ENCODE assay signal across 21 cellular contexts in genomic region chr4:114561590-114561989, GRCh38. TPM values are rescaled to one million over a fixed set of nuclear protein-coding genes. Genes with fewer than 3 reads are reported as not detected.
"Had no signal": no experiment of that assay in that cellular context is flagged by ENCODE, and none has a peak within 500 bp of the region (broad histone marks: within the 10 kb centered on the region; RNA-seq: fewer than 3 reads in every experiment).

No MANE protein-coding gene starts in this region.

- H3K36me3 Mint-ChIP-seq: activated naive CD8-positive, alpha-beta T cell treated with anti-CD3 and anti-CD28 coated beads for 36 hours; naive thymus-derived CD4-positive, alpha-beta T cell had no signal

- H3K36me3 ChIP-seq: brain microvascular endothelial cell, lower lobe of right lung, neutrophil, right atrium auricular region had no signal

- H3K4me3 Mint-ChIP-seq: activated CD8-positive, alpha-beta T cell treated with anti-CD3 and anti-CD28 coated beads for 36 hours; activated naive CD8-positive, alpha-beta T cell treated with anti-CD3 and anti-CD28 coated beads for 36 hours; activated T-cell treated with anti-CD3 and anti-CD28 coated beads, Interleukin-2, amount 50 U/mL, for 72 hours; effector memory CD8-positive, alpha-beta T cell; naive thymus-derived CD4-positive, alpha-beta T cell; stimulated activated naive CD8-positive, alpha-beta T cell treated with anti-CD3 and anti-CD28 coated beads, Interleukin-15, Interleukin-2, amounts not matched to agents 100 ng/mL and 50 ng/mL, for 24 hours had no signal

- DNase-seq: activated CD4-positive, alpha-beta T cell treated with anti-CD3 and anti-CD28 coated beads for 48 hours; activated CD8-positive, alpha-beta T cell treated with anti-CD3 and anti-CD28 coated beads for 36 hours; activated gamma-delta T cell; activated naive CD8-positive, alpha-beta T cell treated with anti-CD3 and anti-CD28 coated beads for 36 hours; activated T-cell treated with anti-CD3 and anti-CD28 coated beads, Interleukin-2, amount 50 U/mL, for 72 hours; amygdala; brain microvascular endothelial cell; effector memory CD8-positive, alpha-beta T cell; head of caudate nucleus; left cardiac atrium; lower lobe of right lung; midbrain; naive thymus-derived CD4-positive, alpha-beta T cell; stimulated activated CD4-positive, alpha-beta T cell treated with anti-CD3 and anti-CD28 coated beads, Interleukin-15, amount 100 ng/mL, for 24 hours; stimulated activated CD4-positive, alpha-beta T cell treated with anti-CD3 and anti-CD28 coated beads, Interleukin-4, amount 100 ng/mL, for 24 hours; testis had no signal

- H3K27me3 Mint-ChIP-seq: activated CD8-positive, alpha-beta T cell treated with anti-CD3 and anti-CD28 coated beads for 36 hours; activated naive CD8-positive, alpha-beta T cell treated with anti-CD3 and anti-CD28 coated beads for 36 hours; effector memory CD8-positive, alpha-beta T cell; naive thymus-derived CD4-positive, alpha-beta T cell; stimulated activated naive CD8-positive, alpha-beta T cell treated with anti-CD3 and anti-CD28 coated beads, Interleukin-15, Interleukin-2, amounts not matched to agents 100 ng/mL and 50 ng/mL, for 24 hours had no signal

- ATAC-seq: activated CD8-positive, alpha-beta T cell treated with anti-CD3 and anti-CD28 coated beads for 36 hours; activated T-cell treated with anti-CD3 and anti-CD28 coated beads, Interleukin-2, amount 50 U/mL, for 72 hours; effector memory CD8-positive, alpha-beta T cell; left cardiac atrium; lower lobe of right lung; naive thymus-derived CD4-positive, alpha-beta T cell had no signal

- H3K27ac ChIP-seq: brain microvascular endothelial cell, epithelial cell of prostate, lower lobe of right lung, neutrophil, right atrium auricular region, testis had no signal

- H3K27me3 ChIP-seq: brain microvascular endothelial cell, neutrophil, right atrium auricular region, testis had no signal

- H3K27ac Mint-ChIP-seq: activated CD8-positive, alpha-beta T cell treated with anti-CD3 and anti-CD28 coated beads for 36 hours; activated naive CD8-positive, alpha-beta T cell treated with anti-CD3 and anti-CD28 coated beads for 36 hours; activated T-cell treated with anti-CD3 and anti-CD28 coated beads, Interleukin-2, amount 50 U/mL, for 72 hours; effector memory CD8-positive, alpha-beta T cell; naive thymus-derived CD4-positive, alpha-beta T cell; stimulated activated naive CD8-positive, alpha-beta T cell treated with anti-CD3 and anti-CD28 coated beads, Interleukin-15, Interleukin-2, amounts not matched to agents 100 ng/mL and 50 ng/mL, for 24 hours had no signal

- H3K9me3 ChIP-seq: testis had no signal

- H3K4me1 Mint-ChIP-seq: activated naive CD8-positive, alpha-beta T cell treated with anti-CD3 and anti-CD28 coated beads for 36 hours; naive thymus-derived CD4-positive, alpha-beta T cell had no signal

- H3K4me3 ChIP-seq: lower lobe of right lung, right atrium auricular region, testis had no signal

- H3K4me1 ChIP-seq: lower lobe of right lung, right atrium auricular region, testis had no signal

RNA-seq across cellular contexts. Expression of gene UGT8, which starts 37.0 kb away (rescaled TPM):
- total RNA-seq: T-helper 1 cell treated with Interleukin-12 subunit alpha and Interleukin-12 subunit beta and Interleukin-4 antibody, amounts not matched to agents 30 ng/mL and 1 ng/mL, for 36 hours had no signal
- polyA plus RNA-seq: naive thymus-derived CD4-positive, alpha-beta T cell had no signal
